Comparison of ENCODE assay signal across 18 cellular contexts in genomic region chr6:130161627-130162404, GRCh38.
A peak's percentile ranks its signal among the peaks of the same experiment; 100 is the strongest.
DNase-seq lines count a peak whose midpoint lies in the region; ATAC-seq, FAIRE-seq and TF ChIP-seq lines count a peak whose summit lies in the region.
"Had no signal": no experiment of that assay in that cellular context is flagged by ENCODE, and none has a peak within 500 bp of the region (broad histone marks: within the 10 kb centered on the region; RNA-seq: fewer than 3 reads in every experiment).

No MANE protein-coding gene starts in this region.

- H2BK5ac ChIP-seq in mesenchymal stem cell (ENCODE audit: low read depth, low read length, poor library complexity, severe bottlenecking): no peak overlapping the region

- TF ChIP-seq CTCF in CD4-positive, alpha-beta T cell (IDR thresholded peaks at IDR 0.05): no peak

- no peak overlapping the region for H4K91ac ChIP-seq in mesenchymal stem cell (ENCODE audit: low read length)

- peak overlapping the region; percentile 48 for H3K27ac Mint-ChIP-seq in CD4-positive, alpha-beta T cell
- H3K27ac Mint-ChIP-seq: activated naive CD8-positive, alpha-beta T cell treated with anti-CD3 and anti-CD28 coated beads, Interleukin-2, amount 10 ng/mL, durations not matched to agents 7 days and 5 days had no signal

- peaks cover 0 to 16% of the 10 kb centered on the region in 2 experiments for H3K36me3 ChIP-seq in mesenchymal stem cell (ENCODE audit: control insufficient read depth in 1 of 2, insufficient read depth in 2 of 2, low read depth in 1 of 2, low read length in 2 of 2)
- H3K36me3 ChIP-seq: tibial nerve had no signal

- H2BK12ac ChIP-seq in mesenchymal stem cell (ENCODE audit: low read length in 2 of 2): no peak overlapping the region

- FAIRE-seq in HTR-8/SVneo (lab: Jason Lieb, UNC): peak; percentile 26

- H3K9me3 Mint-ChIP-seq in CD4-positive, alpha-beta T cell: peaks cover 6% of the 10 kb centered on the region

- no peaks in the 10 kb centered on the region for H3K4me1 ChIP-seq in mesenchymal stem cell (ENCODE audit: control insufficient read depth, insufficient read depth, low read depth, low read length)
- H3K4me1 ChIP-seq: tibial nerve had no signal

- H3K23ac ChIP-seq in mesenchymal stem cell (ENCODE audit: low read length in 2 of 2): no peak overlapping the region

- H3K4ac ChIP-seq in mesenchymal stem cell (ENCODE audit: low read depth in 1 of 2, low read length in 2 of 2): no peak overlapping the region

- H4K8ac ChIP-seq in mesenchymal stem cell (ENCODE audit: low read length): no peak overlapping the region

- no peak overlapping the region for H2BK120ac ChIP-seq in mesenchymal stem cell (ENCODE audit: low read depth, low read length)

- H2BK15ac ChIP-seq in mesenchymal stem cell (ENCODE audit: low read depth, poor library complexity, severe bottlenecking): no peak overlapping the region

- no peak overlapping the region for H2AFZ ChIP-seq in mesenchymal stem cell (ENCODE audit: low read depth, low read length)

- no peak overlapping the region for H3K18ac ChIP-seq in mesenchymal stem cell (ENCODE audit: low read depth in 1 of 2, low read length in 2 of 2)

- H3K4me2 ChIP-seq in mesenchymal stem cell (ENCODE audit: low read length, poor library complexity, severe bottlenecking): no peak overlapping the region

- intact Hi-C loops in CD4-positive, alpha-beta T cell (cut with DNase I, micrococcal nuclease): no loop called here

- H3K27ac ChIP-seq in CD4-positive, alpha-beta T cell (ENCODE audit: low read depth, low read length): no peak overlapping the region
- no peak overlapping the region for H3K27ac ChIP-seq in mesenchymal stem cell (ENCODE audit: low read length, poor library complexity, severe bottlenecking)
- H3K27ac ChIP-seq: tibial nerve had no signal

- peaks cover 85% of the 10 kb centered on the region for H3K36me3 Mint-ChIP-seq in CD4-positive, alpha-beta T cell (ENCODE audit: low read depth)

- H2AK5ac ChIP-seq in mesenchymal stem cell (ENCODE audit: low read length, severe bottlenecking): no peak overlapping the region

- H3K4me3 Mint-ChIP-seq in CD4-positive, alpha-beta T cell: no peak overlapping the region
- H3K4me3 Mint-ChIP-seq: activated naive CD8-positive, alpha-beta T cell treated with anti-CD3 and anti-CD28 coated beads, Interleukin-2, amount 10 ng/mL, durations not matched to agents 7 days and 5 days; CD4-positive, CD25-positive, alpha-beta regulatory T cell had no signal

- no peak overlapping the region for H3K14ac ChIP-seq in mesenchymal stem cell (ENCODE audit: low read length in 2 of 2)

- no peak overlapping the region for H3K9ac ChIP-seq in mesenchymal stem cell (ENCODE audit: low read length)

- 56% methylated on average over 4 of the region's 6 CpGs for WGBS in mesenchymal stem cell

- H3K79me1 ChIP-seq in mesenchymal stem cell (replicated peaks; ENCODE audit: low read length, poor library complexity, severe bottlenecking): no peaks in the 10 kb centered on the region

- no peak for ATAC-seq in CD4-positive, alpha-beta T cell (ENCODE audit: poor library complexity)
- ATAC-seq in HG03460 (IDR thresholded peaks at IDR 0.05; ENCODE audit: unreplicated experiment) (no peak), GM18511 (IDR thresholded peaks at IDR 0.05; ENCODE audit: unreplicated experiment) (no peak)
- ATAC-seq: HCT116 had no signal

- H3K27me3 Mint-ChIP-seq in CD4-positive, alpha-beta T cell: no peaks in the 10 kb centered on the region
- H3K27me3 Mint-ChIP-seq: activated naive CD8-positive, alpha-beta T cell treated with anti-CD3 and anti-CD28 coated beads, Interleukin-2, amount 10 ng/mL, durations not matched to agents 7 days and 5 days; CD4-positive, CD25-positive, alpha-beta regulatory T cell had no signal

- H3K9me3 ChIP-seq in CD4-positive, alpha-beta T cell (ENCODE audit: control insufficient read depth, low read length): no peaks in the 10 kb centered on the region
- H3K9me3 ChIP-seq in mesenchymal stem cell (ENCODE audit: control insufficient read depth, low read length): peaks cover 15% of the 10 kb centered on the region

- no peak overlapping the region for H3K4me3 ChIP-seq in mesenchymal stem cell (ENCODE audit: insufficient read depth in 1 of 2, low read depth in 1 of 2, low read length in 2 of 2)
- H3K4me3 ChIP-seq: tibial nerve had no signal

- peaks cover 29% of the 10 kb centered on the region for H3K4me1 Mint-ChIP-seq in CD4-positive, alpha-beta T cell (ENCODE audit: low read depth)

- CTCF ChIA-PET in CD4-positive, alpha-beta T cell (lab: Charles Lee): interaction anchor here (0.6 kb wide), 1 partner anchor 1171 kb away, joined by 3 read pairs; no protein-coding TSS in a partner anchor

- no peak for DNase-seq in CD4-positive, alpha-beta T cell
- DNase-seq in HTR-8/SVneo (ENCODE audit: insufficient read length, low spot score): no peak
- peak; percentile 50 for DNase-seq in fibroblast of gingiva (ENCODE audit: low read depth)
- peak; percentile 52 for DNase-seq in mesenchymal stem cell
- DNase-seq in HUDEP-2 (lab: John Stamatoyannopoulos, UW; ENCODE audit: unreplicated experiment in 76 of 76): no peak
- DNase-seq in activated naive CD4-positive, alpha-beta T cell treated with Interleukin-2 at 50 U/mL for 16 hours: no peak
- DNase-seq: activated CD4-positive, alpha-beta T cell treated with anti-CD3 and anti-CD28 coated beads for 48 hours; activated naive CD8-positive, alpha-beta T cell treated with anti-CD3 and anti-CD28 coated beads, Interleukin-2, amount 10 ng/mL, durations not matched to agents 7 days and 5 days; CD4-positive, CD25-positive, alpha-beta regulatory T cell; central memory CD4-positive, alpha-beta T cell; effector memory CD4-positive, alpha-beta T cell; NCI-H1105; RPMI8226; stimulated activated CD4-positive, alpha-beta T cell treated with anti-CD3 and anti-CD28 coated beads, Interleukin-4, amount 100 ng/mL, for 24 hours had no signal

- POLR2A ChIA-PET in CD4-positive, alpha-beta T cell (lab: Charles Lee): interaction anchor here (0.8 kb wide), 1 partner anchor 22 kb away, joined by 3 read pairs; no protein-coding TSS in a partner anchor

- no peaks in the 10 kb centered on the region for H3K27me3 ChIP-seq in CD4-positive, alpha-beta T cell (ENCODE audit: control insufficient read depth, insufficient read depth, low read length)
- H3K27me3 ChIP-seq in mesenchymal stem cell (ENCODE audit: control insufficient read depth in 1 of 2, insufficient read depth in 1 of 2, low read length in 2 of 2): no peaks in the 10 kb centered on the region
- H3K27me3 ChIP-seq: tibial nerve had no signal

Comparison
In these comparisons a context has a peak if more than half of its experiments do, and no peak if none do; other contexts are left out.
1. DNase-seq: peak in fibroblast of gingiva (single experiment) and mesenchymal stem cell (single experiment); none in CD4-positive, alpha-beta T cell (0 of 10), HTR-8/SVneo (single experiment), HUDEP-2 (0 of 76) and activated naive CD4-positive, alpha-beta T cell treated with Interleukin-2 at 50 U/mL for 16 hours (single experiment).